In the genomic region with DNA sequence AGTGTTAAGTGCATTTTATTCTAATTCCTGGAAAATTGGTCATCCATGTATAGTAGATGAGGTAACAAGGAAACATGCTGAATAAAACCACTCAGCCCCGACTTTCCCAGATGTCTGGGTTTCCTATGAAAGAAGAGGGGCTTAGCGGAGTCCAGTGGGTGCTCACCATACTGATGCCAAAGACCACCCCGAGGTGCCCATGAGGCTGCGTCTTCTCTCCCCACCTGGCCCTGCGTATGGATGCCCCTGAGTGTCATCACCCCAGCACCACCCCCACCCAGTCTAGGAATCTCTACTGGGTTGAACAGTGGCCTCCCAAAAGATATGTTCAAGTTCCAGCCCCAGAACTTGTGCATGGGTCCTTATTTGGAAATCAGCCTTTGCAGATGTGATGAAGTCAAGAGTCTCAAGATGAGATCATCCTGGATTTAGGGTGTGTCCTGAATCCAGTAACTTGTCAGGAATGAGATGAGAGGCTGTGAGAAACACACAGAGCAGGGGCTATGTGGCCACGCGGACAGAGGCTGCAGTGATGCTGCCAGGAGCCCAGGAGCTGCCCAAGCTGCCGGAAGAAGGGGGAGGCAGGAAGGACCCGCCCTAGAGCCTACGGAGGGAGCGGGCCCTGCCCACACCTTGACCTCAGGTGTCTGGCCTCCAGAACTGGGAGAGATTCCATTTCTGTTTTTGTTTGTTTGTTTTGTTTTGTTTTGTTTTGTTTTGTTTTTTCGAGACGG, we compare ENCODE assay signal across 21 cellular contexts.
DNase-seq lines count a peak whose midpoint lies in the region; ATAC-seq, FAIRE-seq and TF ChIP-seq lines count a peak whose summit lies in the region.
"Had no signal": no experiment of that assay in that cellular context is flagged by ENCODE, and none has a peak within 500 bp of the region (broad histone marks: within the 10 kb centered on the region; RNA-seq: fewer than 3 reads in every experiment).

No MANE protein-coding gene starts in this region.

- H3K4me1 Mint-ChIP-seq in astrocyte (ENCODE audit: low read depth, unreplicated experiment) = peaks cover 15% of the 10 kb centered on the region
- H3K4me1 Mint-ChIP-seq: activated B cell treated with CpG ODN at 0.5 μM for 24 hours, mesothelial cell of epicardium had no signal

- no peaks in the 10 kb centered on the region for H3K27me3 ChIP-seq in astrocyte (ENCODE audit: insufficient read depth, low read length)
- H3K27me3 ChIP-seq: ovary had no signal

- POLR2A ChIA-PET in A549 (lab: Yijun Ruan, JAX) = interaction anchor here (1.5 kb wide), 1 partner anchor 9 kb away, joined by 3 read pairs; no protein-coding TSS in a partner anchor

- TF ChIP-seq EP300 in A549 (IDR thresholded peaks at IDR 0.05) = no peak; a peak in 1 of 5 replicates

- peaks cover 2% of the 10 kb centered on the region for H3K36me3 Mint-ChIP-seq in astrocyte (ENCODE audit: low read depth, unreplicated experiment)
- H3K36me3 Mint-ChIP-seq: activated naive CD8-positive, alpha-beta T cell; mesothelial cell of epicardium had no signal

- peaks cover 22% of the 10 kb centered on the region for H3K27me3 Mint-ChIP-seq in astrocyte (ENCODE audit: low read depth, unreplicated experiment)
- H3K27me3 Mint-ChIP-seq: activated B cell treated with CpG ODN at 0.5 μM for 24 hours; activated naive CD8-positive, alpha-beta T cell had no signal

- H3K4me3 ChIP-seq in A549 (no peak overlapping the region), HFF-Myc (replicated peaks; ENCODE audit: low read depth, low read length) (no peak overlapping the region), astrocyte (ENCODE audit: insufficient read depth, low read depth, low read length) (no peak overlapping the region)
- H3K4me3 ChIP-seq: coronary artery, ovary, SK-N-MC, suprapubic skin had no signal

- peak overlapping the region; percentile 98 for H3K27ac Mint-ChIP-seq in astrocyte (ENCODE audit: unreplicated experiment)
- H3K27ac Mint-ChIP-seq: activated B cell treated with CpG ODN at 0.5 μM for 24 hours; activated naive CD8-positive, alpha-beta T cell; mesothelial cell of epicardium had no signal

- no peaks in the 10 kb centered on the region for H4K20me1 ChIP-seq in astrocyte (ENCODE audit: insufficient read depth, low read length)

- H3K4me2 ChIP-seq in A549 (peak overlapping the region; percentile 37), astrocyte (ENCODE audit: low read length) (no peak overlapping the region)

- TF ChIP-seq RAD21 in A549 (conservative IDR thresholded peaks at IDR 0.05 in 1 of 2, IDR thresholded peaks at IDR 0.05 in 1 of 2) = no peak

- DNase-seq in A549 (ENCODE audit: low read depth in 1 of 2, low spot score in 1 of 2) (peak; percentile 48 to 88), HFF-Myc (ENCODE audit: extremely low read depth, low read depth) (peak; percentile 26), astrocyte (ENCODE audit: low read depth) (peak; percentile 88), islet precursor cell (peak; percentile 65), inferior parietal cortex (ENCODE audit: extremely low spot score) (no peak), cerebellum (ENCODE audit: low spot score) (no peak), SKM-1 (lab: John Stamatoyannopoulos, UW; ENCODE audit: unreplicated experiment) (no peak), GM19239 (ENCODE audit: insufficient read length, low spot score) (no peak)
- DNase-seq: activated B cell treated with CpG ODN at 0.5 μM for 24 hours; activated CD8-positive, alpha-beta memory T cell treated with anti-CD3 and anti-CD28 coated beads, Interleukin-2, amount 50 U/mL, for 48 hours; KG1; NCI-H146; ovary had no signal

- H3K27ac ChIP-seq in A549 (peak overlapping the region; percentile 21 to 76), astrocyte (ENCODE audit: low read depth, low read length) (peak overlapping the region; percentile 60)
- H3K27ac ChIP-seq: coronary artery, ovary, SK-N-MC, suprapubic skin had no signal

- H3K36me3 ChIP-seq in astrocyte (ENCODE audit: insufficient read depth, low read length) = no peaks in the 10 kb centered on the region
- H3K36me3 ChIP-seq: ovary, suprapubic skin had no signal

- H3K79me2 ChIP-seq in astrocyte (ENCODE audit: insufficient read depth, low read length) = no peaks in the 10 kb centered on the region

- no peak for FAIRE-seq in A549 (lab: Jason Lieb, UNC)
- no peak for FAIRE-seq in astrocyte (lab: Jason Lieb, UNC)
- no peak for FAIRE-seq in GM19239 (lab: Jason Lieb, UNC)
- FAIRE-seq: A204.1, D721Med had no signal

- H2AFZ ChIP-seq in astrocyte (ENCODE audit: low read depth, low read length) = no peak overlapping the region

- TF ChIP-seq CTCF in A549 (IDR thresholded peaks at IDR 0.05) (no peak), HFF-Myc (IDR thresholded peaks at IDR 0.05; ENCODE audit: low read depth, low read length, missing control alignments) (no peak), astrocyte (IDR thresholded peaks at IDR 0.05; ENCODE audit: insufficient read depth, low read depth, low read length) (no peak)

- WGBS in A549 (ENCODE audit: missing lambda C conversion rate) = 47% methylated on average over 13 of the region's 13 CpGs

- peak; percentile 93 to 96 for ATAC-seq in A549
- ATAC-seq: esophagus mucosa had no signal

- peaks cover 17% of the 10 kb centered on the region for H3K4me1 ChIP-seq in A549
- peaks cover 6% of the 10 kb centered on the region for H3K4me1 ChIP-seq in astrocyte (ENCODE audit: insufficient read depth, low read length)
- H3K4me1 ChIP-seq: suprapubic skin had no signal

- H3K9ac ChIP-seq in astrocyte (ENCODE audit: low read length) = no peak overlapping the region

- no peaks in the 10 kb centered on the region for H3K9me3 ChIP-seq in A549
- no peaks in the 10 kb centered on the region for H3K9me3 ChIP-seq in astrocyte (ENCODE audit: insufficient read depth, low read depth, low read length)
- H3K9me3 ChIP-seq: ovary, suprapubic skin had no signal

- no peak overlapping the region for H3K4me3 Mint-ChIP-seq in astrocyte (ENCODE audit: unreplicated experiment)
- H3K4me3 Mint-ChIP-seq: activated B cell treated with CpG ODN at 0.5 μM for 24 hours; activated naive CD8-positive, alpha-beta T cell; mesothelial cell of epicardium had no signal

- CTCF ChIA-PET in A549 (lab: Yijun Ruan, JAX) = interaction anchor here (0.6 to 2.3 kb wide), 2 partner anchors 9 to 180 kb away, joined by 3 to 7 read pairs; no protein-coding TSS in a partner anchor

- TF ChIP-seq POLR2A in A549 (IDR thresholded peaks at IDR 0.05; ENCODE audit: low read length) = no peak

- H3K9me3 Mint-ChIP-seq in astrocyte (ENCODE audit: unreplicated experiment) = peaks cover 3% of the 10 kb centered on the region
- H3K9me3 Mint-ChIP-seq: activated B cell treated with CpG ODN at 0.5 μM for 24 hours, mesothelial cell of epicardium had no signal

TF ChIP-seq in A549, 52 proteins besides CTCF, POLR2A, EP300 and RAD21:
- TF ChIP-seq ESRRA (IDR thresholded peaks at IDR 0.05; ENCODE audit: borderline replicate concordance, low read length) (no peak), SMC3 (IDR thresholded peaks at IDR 0.05) (no peak), FOXS1 (CRISPR knock-in tag; IDR thresholded peaks at IDR 0.05) (no peak), POLR2AphosphoS2 (conservative IDR thresholded peaks at IDR 0.05; ENCODE audit: low read length) (no peak), CBX8 (IDR thresholded peaks at IDR 0.05) (no peak), HES2 (IDR thresholded peaks at IDR 0.05) (no peak), PBX3 (IDR thresholded peaks at IDR 0.05) (no peak), FOSL2 (IDR thresholded peaks at IDR 0.05) (no peak), FOSL2 (CRISPR knock-in tag; IDR thresholded peaks at IDR 0.05) (peak; percentile 51), BHLHE40 (IDR thresholded peaks at IDR 0.05; ENCODE audit: low read depth, low read length) (no peak), MAX (IDR thresholded peaks at IDR 0.05) (peak; percentile 52; the same call in 1 of the 2 replicates), KDM1A (IDR thresholded peaks at IDR 0.05; ENCODE audit: low read depth) (no peak), BCL3 (IDR thresholded peaks at IDR 0.05) (no peak), EHMT2 (IDR thresholded peaks at IDR 0.05; ENCODE audit: low read depth) (no peak), HOXB5 (CRISPR knock-in tag; IDR thresholded peaks at IDR 0.05) (no peak)

Comparison
In these comparisons a context has a peak if more than half of its experiments do, and no peak if none do; other contexts are left out.
1. DNase-seq: peak in A549 (2 of 2), HFF-Myc (single experiment), astrocyte (single experiment) and islet precursor cell (single experiment); none in inferior parietal cortex (single experiment), cerebellum (single experiment), SKM-1 (single experiment) and GM19239 (single experiment).